8 cellular contexts compared by ENCODE assay signal in genomic region chr5:100780376-100780870, GRCh38.
DNase-seq lines count a peak whose midpoint lies in the region; ATAC-seq and TF ChIP-seq lines count a peak whose summit lies in the region.

No MANE protein-coding gene starts in this region.

- H3K9me3 Mint-ChIP-seq in CD8-positive, alpha-beta memory T cell: peaks cover 0 to 2% (median 0%) of the 10 kb centered on the region in 5 donors

- ATAC-seq in GM19455 (IDR thresholded peaks at IDR 0.05; ENCODE audit: unreplicated experiment): peak; percentile 70
- peak; percentile 66 for ATAC-seq in HG03442 (IDR thresholded peaks at IDR 0.05; ENCODE audit: unreplicated experiment)

- in situ Hi-C loops in HAP-1 (cut with MboI; ENCODE audit: low sequenced_read_pairs): no loop called here

- TF ChIP-seq CTCF in adrenal gland (IDR thresholded peaks at IDR 0.05): no peak

- no peak overlapping the region for H3K27ac ChIP-seq in CD8-positive, alpha-beta memory T cell (ENCODE audit: low read depth, low read length)
- H3K27ac ChIP-seq in adrenal gland: peak overlapping the region; percentile 10 to 78 (median 27)

- H3K4me1 Mint-ChIP-seq in CD8-positive, alpha-beta memory T cell: peaks cover 25 to 33% (median 32%) of the 10 kb centered on the region in 3 donors

- H3K4me1 ChIP-seq in CD8-positive, alpha-beta memory T cell (ENCODE audit: insufficient read depth, low read length): peaks cover 15% of the 10 kb centered on the region
- no peaks in the 10 kb centered on the region for H3K4me1 ChIP-seq in adrenal gland (replicated peaks in 1 of 2)
- no peaks in the 10 kb centered on the region; the same call in 1 of the 2 replicates for H3K4me1 ChIP-seq in HAP-1

- no peak for TF ChIP-seq POLR2A in adrenal gland (IDR thresholded peaks at IDR 0.05)

- CTCF ChIA-PET in CD8-positive, alpha-beta memory T cell (lab: Charles Lee): interaction anchor here (1.1 to 3.2 kb wide), 3 partner anchors 10 to 123 kb away, joined by 3 to 13 read pairs (median 4); partner anchors contain the start of gene ST8SIA4

- H3K27ac Mint-ChIP-seq in CD8-positive, alpha-beta memory T cell: peak overlapping the region; percentile 11 to 96 (median 88)

- no peaks in the 10 kb centered on the region for H3K9me3 ChIP-seq in CD8-positive, alpha-beta memory T cell (ENCODE audit: low read length)
- H3K9me3 ChIP-seq in adrenal gland (replicated peaks in 1 of 3) (no peaks in the 10 kb centered on the region), HAP-1 (no peaks in the 10 kb centered on the region)

- H3K36me3 Mint-ChIP-seq in CD8-positive, alpha-beta memory T cell: no peaks in the 10 kb centered on the region

- peaks cover 0 to 1% of the 10 kb centered on the region in 2 donors for H3K27me3 Mint-ChIP-seq in CD8-positive, alpha-beta memory T cell

- peak in 2 of 5 donors; percentile 9 to 24 for DNase-seq in CD8-positive, alpha-beta memory T cell
- DNase-seq in adrenal gland (no peak), posterior vena cava (ENCODE audit: low spot score) (no peak), HAP-1 (ENCODE audit: low spot score in 2 of 2) (no peak), Ammon's horn (ENCODE audit: low spot score) (no peak), 8988T (no peak)

- POLR2A ChIA-PET in CD8-positive, alpha-beta memory T cell (lab: Charles Lee): interaction anchor here (1.3 to 1.4 kb wide), 2 partner anchors 120 to 122 kb away, joined by 5 to 7 read pairs; no protein-coding TSS in a partner anchor

- intact Hi-C loops in adrenal gland (cut with DNase I): no loop called here
- intact Hi-C loops in posterior vena cava (cut with DNase I): no loop called here

- peak overlapping the region; percentile 67 to 82 (median 79) for H3K4me3 Mint-ChIP-seq in CD8-positive, alpha-beta memory T cell

- H3K4me3 ChIP-seq in CD8-positive, alpha-beta memory T cell (ENCODE audit: low read length): peak overlapping the region; percentile 56
- no peak overlapping the region for H3K4me3 ChIP-seq in adrenal gland
- no peak overlapping the region for H3K4me3 ChIP-seq in HAP-1

- no peaks in the 10 kb centered on the region for H3K27me3 ChIP-seq in CD8-positive, alpha-beta memory T cell (ENCODE audit: insufficient read depth, low read length, poor library complexity, severe bottlenecking)
- H3K27me3 ChIP-seq in adrenal gland (no peaks in the 10 kb centered on the region), HAP-1 (ENCODE audit: low read depth) (no peaks in the 10 kb centered on the region)

- 58 to 67% (median 60%) methylated on average over 4 of the region's 4 CpGs for WGBS in adrenal gland, 4 donors

- no peaks in the 10 kb centered on the region for H3K36me3 ChIP-seq in CD8-positive, alpha-beta memory T cell (ENCODE audit: insufficient read depth, low read length)
- H3K36me3 ChIP-seq in adrenal gland (replicated peaks in 1 of 2) (no peaks in the 10 kb centered on the region), HAP-1 (replicated peaks) (no peaks in the 10 kb centered on the region)
